In genomic region chr21:38989097-38989744, GRCh38 we compare ENCODE assay signal across 14 cellular contexts.
DNase-seq lines count a peak whose midpoint lies in the region; ATAC-seq and TF ChIP-seq lines count a peak whose summit lies in the region.
"Had no signal": no experiment of that assay in that cellular context is flagged by ENCODE, and none has a peak within 500 bp of the region (broad histone marks: within the 10 kb centered on the region; RNA-seq: fewer than 3 reads in every experiment).

No MANE protein-coding gene starts in this region.

- H3K79me1 ChIP-seq in neuronal stem cell (ENCODE audit: low read depth, low read length): no peaks in the 10 kb centered on the region

- no peak overlapping the region for H2BK15ac ChIP-seq in neuronal stem cell (ENCODE audit: low read length)

- H3K36me3 ChIP-seq in heart right ventricle: no peaks in the 10 kb centered on the region
- no peaks in the 10 kb centered on the region for H3K36me3 ChIP-seq in right atrium auricular region
- H3K36me3 ChIP-seq in colonic mucosa: no peaks in the 10 kb centered on the region
- no peaks in the 10 kb centered on the region for H3K36me3 ChIP-seq in neuronal stem cell (replicated peaks in 1 of 2; ENCODE audit: control insufficient read depth in 2 of 2, insufficient read depth in 2 of 2, low read length in 2 of 2)
- H3K36me3 ChIP-seq in vagina: no peaks in the 10 kb centered on the region
- H3K36me3 ChIP-seq: gastroesophageal sphincter had no signal

- DNase-seq in heart right ventricle (no peak), right atrium auricular region (ENCODE audit: low spot score) (no peak), colonic mucosa (no peak), neuronal stem cell (ENCODE audit: low spot score) (no peak), vagina (ENCODE audit: extremely low spot score in 2 of 2) (no peak), pons (ENCODE audit: low spot score) (no peak), D341Med (ENCODE audit: low spot score) (no peak)
- no peak for DNase-seq in activated naive CD4-positive, alpha-beta T cell treated with Interleukin-2 at 50 U/mL for 16 hours

- H3K14ac ChIP-seq in neuronal stem cell (ENCODE audit: low read length): no peak overlapping the region

- H2BK12ac ChIP-seq in neuronal stem cell (ENCODE audit: low read length): no peak overlapping the region

- peak overlapping the region in 6 of 10 donors; percentile 55 to 96 (median 82) for H3K27ac ChIP-seq in heart right ventricle
- H3K27ac ChIP-seq in right atrium auricular region: peak overlapping the region in 1 of 2 donors; percentile 29
- peak overlapping the region; percentile 40 for H3K27ac ChIP-seq in colonic mucosa
- no peak overlapping the region for H3K27ac ChIP-seq in neuronal stem cell (replicated peaks; ENCODE audit: low read length)
- H3K27ac ChIP-seq in vagina: peak overlapping the region; percentile 66
- H3K27ac ChIP-seq: GM23248 had no signal

- H2AK5ac ChIP-seq in neuronal stem cell (ENCODE audit: low read depth, low read length): no peak overlapping the region

- no peak for TF ChIP-seq POLR2A in vagina (IDR thresholded peaks at IDR 0.05)

- H4K8ac ChIP-seq in neuronal stem cell (ENCODE audit: low read depth, low read length): no peak overlapping the region

- peaks cover 0 to 5% (median 0%) of the 10 kb centered on the region in 7 donors for H3K27me3 ChIP-seq in heart right ventricle
- H3K27me3 ChIP-seq in right atrium auricular region: no peaks in the 10 kb centered on the region
- H3K27me3 ChIP-seq in colonic mucosa: no peaks in the 10 kb centered on the region
- no peaks in the 10 kb centered on the region for H3K27me3 ChIP-seq in neuronal stem cell (ENCODE audit: control insufficient read depth in 3 of 3, insufficient read depth in 3 of 3, low read depth in 1 of 3, low read length in 3 of 3)
- no peaks in the 10 kb centered on the region for H3K27me3 ChIP-seq in vagina
- H3K27me3 ChIP-seq: gastroesophageal sphincter had no signal

- H2AFZ ChIP-seq in neuronal stem cell (ENCODE audit: low read length): peak overlapping the region; percentile 69
- H2AFZ ChIP-seq: GM23248 had no signal

- WGBS in heart right ventricle, 2 donors: 77 to 81% methylated on average over 26 of the region's 26 CpGs
- WGBS in neuronal stem cell (ENCODE audit: extremely low coverage in 2 of 2, insufficient read length in 2 of 2, insufficient replicate concordance in 1 of 2), 2 donors: no CpG with 5 or more reads among the region's 26 CpGs

- ATAC-seq in heart right ventricle: no peak
- ATAC-seq: activated CD4-positive, CD25-positive, alpha-beta regulatory T cell treated with anti-CD3 and anti-CD28 coated beads, Interleukin-2, amount 50 U/mL, for 24 hours; activated naive CD4-positive, alpha-beta T cell treated with anti-CD3 and anti-CD28 coated beads, Interleukin-2, amount 50 U/mL, for 72 hours; gastroesophageal sphincter; sciatic nerve; stimulated activated effector memory CD8-positive, alpha-beta T cell treated with anti-CD3 and anti-CD28 coated beads, Interleukin-12 subunit alpha, Interleukin-12 subunit beta, amount 100 ng/mL, for 72 hours had no signal

- peak overlapping the region in 1 of 2 donors; percentile 23 for H3K9ac ChIP-seq in colonic mucosa (ENCODE audit: low read depth in 2 of 2, low read length in 2 of 2)
- no peak overlapping the region for H3K9ac ChIP-seq in neuronal stem cell (ENCODE audit: low read depth, low read length, poor library complexity)
- H3K9ac ChIP-seq: GM23248 had no signal

- H3K4ac ChIP-seq in neuronal stem cell (ENCODE audit: low read length): no peak overlapping the region

- intact Hi-C loops in heart right ventricle (cut with DNase I): loop anchor here in 3 of 10 donors (5.0 kb wide), 3 partner anchors 62 to 182 kb away; partner anchors contain the start of gene ETS2 (in 3 of the 3)
- intact Hi-C loops in colonic mucosa (cut with DNase I): no loop called here
- intact Hi-C loops in vagina (cut with DNase I): loop anchor here (10.0 kb wide), 1 partner anchor 64 kb away; no protein-coding TSS in a partner anchor

- H3K23ac ChIP-seq in neuronal stem cell (ENCODE audit: low read depth, low read length, poor library complexity): no peak overlapping the region

- peak overlapping the region; percentile 36 for H3K18ac ChIP-seq in neuronal stem cell (ENCODE audit: low read length)

- H4K91ac ChIP-seq in neuronal stem cell (ENCODE audit: low read depth, low read length, poor library complexity): no peak overlapping the region

- H3K4me3 ChIP-seq in heart right ventricle (no peak overlapping the region), right atrium auricular region (no peak overlapping the region), colonic mucosa (no peak overlapping the region), neuronal stem cell (ENCODE audit: low read length in 2 of 2) (peak overlapping the region in 1 of 2 donors; percentile 15), vagina (no peak overlapping the region)
- H3K4me3 ChIP-seq: gastroesophageal sphincter, GM23248 had no signal

- H3K9me3 ChIP-seq in heart right ventricle (no peaks in the 10 kb centered on the region), right atrium auricular region (no peaks in the 10 kb centered on the region), colonic mucosa (no peaks in the 10 kb centered on the region), neuronal stem cell (replicated peaks in 1 of 2; ENCODE audit: control insufficient read depth in 2 of 2, insufficient read depth in 1 of 2, low read depth in 1 of 2, low read length in 2 of 2) (no peaks in the 10 kb centered on the region), vagina (no peaks in the 10 kb centered on the region)
- H3K9me3 ChIP-seq: gastroesophageal sphincter had no signal

- H2BK5ac ChIP-seq in neuronal stem cell (ENCODE audit: low read length): no peak overlapping the region

- H3K4me2 ChIP-seq in neuronal stem cell (ENCODE audit: insufficient read depth, low read length, poor library complexity, severe bottlenecking): no peak overlapping the region

- no peak for TF ChIP-seq CTCF in heart right ventricle (IDR thresholded peaks at IDR 0.05)
- TF ChIP-seq CTCF in right atrium auricular region (IDR thresholded peaks at IDR 0.05): no peak
- no peak for TF ChIP-seq CTCF in colonic mucosa (IDR thresholded peaks at IDR 0.05)
- no peak for TF ChIP-seq CTCF in vagina (IDR thresholded peaks at IDR 0.05)

- H2BK120ac ChIP-seq in neuronal stem cell (ENCODE audit: low read depth, low read length): no peak overlapping the region

- H3K4me1 ChIP-seq in heart right ventricle (peaks cover 38 to 100% (median 96%) of the 10 kb centered on the region in 9 donors), right atrium auricular region (peaks cover 0 to 94% of the 10 kb centered on the region in 2 donors), colonic mucosa (peaks cover 12% of the 10 kb centered on the region), neuronal stem cell (ENCODE audit: control insufficient read depth in 2 of 2, insufficient read depth in 1 of 2, low read depth in 1 of 2, low read length in 2 of 2) (peaks cover 30 to 47% of the 10 kb centered on the region in 2 donors), vagina (peaks cover 96% of the 10 kb centered on the region)
